Comparison of ENCODE assay signal across 1 cellular context in genomic region chr20:46362931-46363872, GRCh38.
TF ChIP-seq lines count a peak whose summit lies in the region.

No MANE protein-coding gene starts in this region.

TF ChIP-seq in HepG2, 621 proteins besides CTCF, POLR2A, EP300 and RAD21 (continues in another document):
- TF ChIP-seq PTBP1 (IDR thresholded peaks at IDR 0.05; ENCODE audit: low read depth, low read length, poor library complexity, severe bottlenecking), result no peak
- TF ChIP-seq ZNF17 (CRISPR knock-in tag; IDR thresholded peaks at IDR 0.05), result no peak
- no peak for TF ChIP-seq NAIF1 (CRISPR knock-in tag; IDR thresholded peaks at IDR 0.05; ENCODE audit: borderline replicate concordance)
- peak; percentile 60 for TF ChIP-seq CEBPB (IDR thresholded peaks at IDR 0.05; ENCODE audit: borderline replicate concordance, low read depth, low read length)
- TF ChIP-seq DPF2 (CRISPR knock-in tag; IDR thresholded peaks at IDR 0.05; ENCODE audit: borderline replicate concordance, low read depth), result no peak
- no peak for TF ChIP-seq SMARCC2 (IDR thresholded peaks at IDR 0.05)
- no peak for TF ChIP-seq THAP8 (CRISPR knock-in tag; IDR thresholded peaks at IDR 0.05; ENCODE audit: borderline replicate concordance)
- TF ChIP-seq MED1 (CRISPR knock-in tag; IDR thresholded peaks at IDR 0.05), result no peak
- TF ChIP-seq ZNF292 (CRISPR knock-in tag; IDR thresholded peaks at IDR 0.05; ENCODE audit: borderline replicate concordance, low read depth), result no peak
- TF ChIP-seq SRF (IDR thresholded peaks at IDR 0.05; ENCODE audit: low read depth, low read length), result no peak
- no peak; the same call in 1 of the 2 replicates for TF ChIP-seq ZSCAN30 (CRISPR knock-in tag; IDR thresholded peaks at IDR 0.05)
- no peak for TF ChIP-seq ZNF546 (CRISPR knock-in tag; conservative IDR thresholded peaks at IDR 0.05)
- 0 out of 2 replicates have a peak, but pooled peaks have one; percentile 26 for TF ChIP-seq ZNF367 (CRISPR knock-in tag; IDR thresholded peaks at IDR 0.05; ENCODE audit: borderline replicate concordance)
- peak; percentile 37 for TF ChIP-seq CCAR2 (optimal IDR thresholded peaks at IDR 0.05; ENCODE audit: low read depth, low read length)
- 0 out of 2 replicates have a peak, but pooled peaks have one; percentile 43 for TF ChIP-seq NPAS2 (CRISPR knock-in tag; IDR thresholded peaks at IDR 0.05; ENCODE audit: borderline replicate concordance)
- TF ChIP-seq ZNF33A (CRISPR knock-in tag; IDR thresholded peaks at IDR 0.05; ENCODE audit: borderline replicate concordance), result no peak; the same call in 1 of the 2 replicates
- TF ChIP-seq ZNF20 (CRISPR knock-in tag; IDR thresholded peaks at IDR 0.05), result 0 out of 2 replicates have a peak, but pooled peaks have one; percentile 1
- no peak for TF ChIP-seq RARG (CRISPR knock-in tag; IDR thresholded peaks at IDR 0.05; ENCODE audit: low read depth)
- TF ChIP-seq ZNF550 (CRISPR knock-in tag; IDR thresholded peaks at IDR 0.05; ENCODE audit: borderline replicate concordance), result no peak; the same call in 1 of the 2 replicates
- TF ChIP-seq NFAT5 (CRISPR knock-in tag; IDR thresholded peaks at IDR 0.05), result no peak
- no peak for TF ChIP-seq RXRB (CRISPR knock-in tag; IDR thresholded peaks at IDR 0.05; ENCODE audit: borderline replicate concordance)
- TF ChIP-seq ZNF670 (CRISPR knock-in tag; IDR thresholded peaks at IDR 0.05; ENCODE audit: borderline replicate concordance), result no peak
- TF ChIP-seq HIC2 (CRISPR knock-in tag; IDR thresholded peaks at IDR 0.05; ENCODE audit: low read depth), result no peak
- TF ChIP-seq ZSCAN12 (CRISPR knock-in tag; IDR thresholded peaks at IDR 0.05), result no peak
- TF ChIP-seq ZNF674 (CRISPR knock-in tag; IDR thresholded peaks at IDR 0.05; ENCODE audit: low read depth), result no peak
- TF ChIP-seq GZF1 (CRISPR knock-in tag; IDR thresholded peaks at IDR 0.05), result no peak
- no peak for TF ChIP-seq ATRX (CRISPR knock-in tag; IDR thresholded peaks at IDR 0.05; ENCODE audit: borderline replicate concordance)
- TF ChIP-seq E2F5 (CRISPR knock-in tag; conservative IDR thresholded peaks at IDR 0.05), result no peak
- TF ChIP-seq TEAD2 (CRISPR knock-in tag; IDR thresholded peaks at IDR 0.05), result no peak
- TF ChIP-seq ZNF280D (CRISPR knock-in tag; IDR thresholded peaks at IDR 0.05), result no peak
- TF ChIP-seq HES4 (CRISPR knock-in tag; IDR thresholded peaks at IDR 0.05; ENCODE audit: borderline replicate concordance), result no peak
- TF ChIP-seq ZFX (CRISPR knock-in tag; IDR thresholded peaks at IDR 0.05; ENCODE audit: low read depth), result no peak
- TF ChIP-seq ZNF101 (CRISPR knock-in tag; IDR thresholded peaks at IDR 0.05; ENCODE audit: borderline replicate concordance, low read depth), result no peak
- no peak for TF ChIP-seq YEATS2 (CRISPR knock-in tag; IDR thresholded peaks at IDR 0.05; ENCODE audit: borderline replicate concordance)
- no peak for TF ChIP-seq TIGD3 (CRISPR knock-in tag; IDR thresholded peaks at IDR 0.05; ENCODE audit: borderline replicate concordance)
- no peak for TF ChIP-seq ZBTB14 (CRISPR knock-in tag; IDR thresholded peaks at IDR 0.05)
- no peak for TF ChIP-seq GLI4 (CRISPR knock-in tag; IDR thresholded peaks at IDR 0.05; ENCODE audit: borderline replicate concordance)
- no peak for TF ChIP-seq ATF1 (CRISPR knock-in tag; IDR thresholded peaks at IDR 0.05)
- no peak for TF ChIP-seq ATF5 (CRISPR knock-in tag; IDR thresholded peaks at IDR 0.05; ENCODE audit: low read depth)
- no peak for TF ChIP-seq ZBTB4 (CRISPR knock-in tag; IDR thresholded peaks at IDR 0.05; ENCODE audit: borderline replicate concordance)
- TF ChIP-seq KDM6A (CRISPR knock-in tag; IDR thresholded peaks at IDR 0.05; ENCODE audit: low read depth), result no peak
- TF ChIP-seq ZNF850 (CRISPR knock-in tag; conservative IDR thresholded peaks at IDR 0.05), result 0 out of 2 replicates have a peak, but pooled peaks have one; percentile 27
- TF ChIP-seq MATR3 (CRISPR knock-in tag; IDR thresholded peaks at IDR 0.05), result no peak
- no peak for TF ChIP-seq ZSCAN20 (CRISPR knock-in tag; IDR thresholded peaks at IDR 0.05; ENCODE audit: borderline replicate concordance)
- peak; percentile 73; the same call in 1 of the 2 replicates for TF ChIP-seq ZNF816 (CRISPR knock-in tag; IDR thresholded peaks at IDR 0.05; ENCODE audit: borderline replicate concordance)
- no peak for TF ChIP-seq TOE1 (CRISPR knock-in tag; IDR thresholded peaks at IDR 0.05)
- TF ChIP-seq HNRNPLL (IDR thresholded peaks at IDR 0.05; ENCODE audit: low read depth, low read length, poor library complexity, severe bottlenecking), result no peak
